1 cellular context compared by ENCODE assay signal in the genomic region with DNA sequence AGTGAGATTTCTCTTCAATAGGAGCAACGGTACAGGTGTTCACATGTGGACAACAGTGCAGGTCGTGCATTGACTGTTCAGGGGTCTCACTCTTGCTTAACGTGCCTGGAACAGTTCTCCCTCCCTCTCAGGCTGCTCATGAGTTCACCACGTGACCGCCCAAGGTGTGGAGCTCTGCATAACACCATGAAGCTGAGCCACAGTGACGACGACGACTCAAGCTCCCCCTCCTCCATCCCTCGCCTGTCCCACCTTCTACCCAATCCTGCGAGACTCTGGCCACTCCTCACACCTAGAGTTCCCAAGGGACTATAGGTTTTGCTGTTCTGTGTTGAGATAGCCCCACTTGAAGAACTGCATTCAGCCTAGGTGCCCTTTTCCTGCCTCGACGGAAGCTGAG.
TF ChIP-seq lines count a peak whose summit lies in the region.

No MANE protein-coding gene starts in this region.

TF ChIP-seq in K562, 482 proteins besides CTCF, POLR2A, EP300 and RAD21 (continued from another document):
- TF ChIP-seq, protein P1, sequence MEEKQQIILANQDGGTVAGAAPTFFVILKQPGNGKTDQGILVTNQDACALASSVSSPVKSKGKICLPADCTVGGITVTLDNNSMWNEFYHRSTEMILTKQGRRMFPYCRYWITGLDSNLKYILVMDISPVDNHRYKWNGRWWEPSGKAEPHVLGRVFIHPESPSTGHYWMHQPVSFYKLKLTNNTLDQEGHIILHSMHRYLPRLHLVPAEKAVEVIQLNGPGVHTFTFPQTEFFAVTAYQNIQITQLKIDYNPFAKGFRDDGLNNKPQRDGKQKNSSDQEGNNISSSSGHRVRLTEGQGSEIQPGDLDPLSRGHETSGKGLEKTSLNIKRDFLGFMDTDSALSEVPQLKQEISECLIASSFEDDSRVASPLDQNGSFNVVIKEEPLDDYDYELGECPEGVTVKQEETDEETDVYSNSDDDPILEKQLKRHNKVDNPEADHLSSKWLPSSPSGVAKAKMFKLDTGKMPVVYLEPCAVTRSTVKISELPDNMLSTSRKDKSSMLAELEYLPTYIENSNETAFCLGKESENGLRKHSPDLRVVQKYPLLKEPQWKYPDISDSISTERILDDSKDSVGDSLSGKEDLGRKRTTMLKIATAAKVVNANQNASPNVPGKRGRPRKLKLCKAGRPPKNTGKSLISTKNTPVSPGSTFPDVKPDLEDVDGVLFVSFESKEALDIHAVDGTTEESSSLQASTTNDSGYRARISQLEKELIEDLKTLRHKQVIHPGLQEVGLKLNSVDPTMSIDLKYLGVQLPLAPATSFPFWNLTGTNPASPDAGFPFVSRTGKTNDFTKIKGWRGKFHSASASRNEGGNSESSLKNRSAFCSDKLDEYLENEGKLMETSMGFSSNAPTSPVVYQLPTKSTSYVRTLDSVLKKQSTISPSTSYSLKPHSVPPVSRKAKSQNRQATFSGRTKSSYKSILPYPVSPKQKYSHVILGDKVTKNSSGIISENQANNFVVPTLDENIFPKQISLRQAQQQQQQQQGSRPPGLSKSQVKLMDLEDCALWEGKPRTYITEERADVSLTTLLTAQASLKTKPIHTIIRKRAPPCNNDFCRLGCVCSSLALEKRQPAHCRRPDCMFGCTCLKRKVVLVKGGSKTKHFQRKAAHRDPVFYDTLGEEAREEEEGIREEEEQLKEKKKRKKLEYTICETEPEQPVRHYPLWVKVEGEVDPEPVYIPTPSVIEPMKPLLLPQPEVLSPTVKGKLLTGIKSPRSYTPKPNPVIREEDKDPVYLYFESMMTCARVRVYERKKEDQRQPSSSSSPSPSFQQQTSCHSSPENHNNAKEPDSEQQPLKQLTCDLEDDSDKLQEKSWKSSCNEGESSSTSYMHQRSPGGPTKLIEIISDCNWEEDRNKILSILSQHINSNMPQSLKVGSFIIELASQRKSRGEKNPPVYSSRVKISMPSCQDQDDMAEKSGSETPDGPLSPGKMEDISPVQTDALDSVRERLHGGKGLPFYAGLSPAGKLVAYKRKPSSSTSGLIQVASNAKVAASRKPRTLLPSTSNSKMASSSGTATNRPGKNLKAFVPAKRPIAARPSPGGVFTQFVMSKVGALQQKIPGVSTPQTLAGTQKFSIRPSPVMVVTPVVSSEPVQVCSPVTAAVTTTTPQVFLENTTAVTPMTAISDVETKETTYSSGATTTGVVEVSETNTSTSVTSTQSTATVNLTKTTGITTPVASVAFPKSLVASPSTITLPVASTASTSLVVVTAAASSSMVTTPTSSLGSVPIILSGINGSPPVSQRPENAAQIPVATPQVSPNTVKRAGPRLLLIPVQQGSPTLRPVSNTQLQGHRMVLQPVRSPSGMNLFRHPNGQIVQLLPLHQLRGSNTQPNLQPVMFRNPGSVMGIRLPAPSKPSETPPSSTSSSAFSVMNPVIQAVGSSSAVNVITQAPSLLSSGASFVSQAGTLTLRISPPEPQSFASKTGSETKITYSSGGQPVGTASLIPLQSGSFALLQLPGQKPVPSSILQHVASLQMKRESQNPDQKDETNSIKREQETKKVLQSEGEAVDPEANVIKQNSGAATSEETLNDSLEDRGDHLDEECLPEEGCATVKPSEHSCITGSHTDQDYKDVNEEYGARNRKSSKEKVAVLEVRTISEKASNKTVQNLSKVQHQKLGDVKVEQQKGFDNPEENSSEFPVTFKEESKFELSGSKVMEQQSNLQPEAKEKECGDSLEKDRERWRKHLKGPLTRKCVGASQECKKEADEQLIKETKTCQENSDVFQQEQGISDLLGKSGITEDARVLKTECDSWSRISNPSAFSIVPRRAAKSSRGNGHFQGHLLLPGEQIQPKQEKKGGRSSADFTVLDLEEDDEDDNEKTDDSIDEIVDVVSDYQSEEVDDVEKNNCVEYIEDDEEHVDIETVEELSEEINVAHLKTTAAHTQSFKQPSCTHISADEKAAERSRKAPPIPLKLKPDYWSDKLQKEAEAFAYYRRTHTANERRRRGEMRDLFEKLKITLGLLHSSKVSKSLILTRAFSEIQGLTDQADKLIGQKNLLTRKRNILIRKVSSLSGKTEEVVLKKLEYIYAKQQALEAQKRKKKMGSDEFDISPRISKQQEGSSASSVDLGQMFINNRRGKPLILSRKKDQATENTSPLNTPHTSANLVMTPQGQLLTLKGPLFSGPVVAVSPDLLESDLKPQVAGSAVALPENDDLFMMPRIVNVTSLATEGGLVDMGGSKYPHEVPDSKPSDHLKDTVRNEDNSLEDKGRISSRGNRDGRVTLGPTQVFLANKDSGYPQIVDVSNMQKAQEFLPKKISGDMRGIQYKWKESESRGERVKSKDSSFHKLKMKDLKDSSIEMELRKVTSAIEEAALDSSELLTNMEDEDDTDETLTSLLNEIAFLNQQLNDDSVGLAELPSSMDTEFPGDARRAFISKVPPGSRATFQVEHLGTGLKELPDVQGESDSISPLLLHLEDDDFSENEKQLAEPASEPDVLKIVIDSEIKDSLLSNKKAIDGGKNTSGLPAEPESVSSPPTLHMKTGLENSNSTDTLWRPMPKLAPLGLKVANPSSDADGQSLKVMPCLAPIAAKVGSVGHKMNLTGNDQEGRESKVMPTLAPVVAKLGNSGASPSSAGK (IDR thresholded peaks at IDR 0.05) = peak; percentile 33; the same call in 1 of the 2 replicates
- no peak for TF ChIP-seq SP2 (IDR thresholded peaks at IDR 0.05; ENCODE audit: extremely low read depth, low read depth, low read length, poor library complexity, severe bottlenecking)
- 0 out of 2 replicates have a peak, but pooled peaks have one; percentile 29 for TF ChIP-seq RAD51 (IDR thresholded peaks at IDR 0.05; ENCODE audit: borderline replicate concordance, low read depth)
- TF ChIP-seq, protein P2, sequence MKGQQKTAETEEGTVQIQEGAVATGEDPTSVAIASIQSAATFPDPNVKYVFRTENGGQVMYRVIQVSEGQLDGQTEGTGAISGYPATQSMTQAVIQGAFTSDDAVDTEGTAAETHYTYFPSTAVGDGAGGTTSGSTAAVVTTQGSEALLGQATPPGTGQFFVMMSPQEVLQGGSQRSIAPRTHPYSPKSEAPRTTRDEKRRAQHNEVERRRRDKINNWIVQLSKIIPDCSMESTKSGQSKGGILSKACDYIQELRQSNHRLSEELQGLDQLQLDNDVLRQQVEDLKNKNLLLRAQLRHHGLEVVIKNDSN (CRISPR knock-in tag; IDR thresholded peaks at IDR 0.05) = peak; percentile 41
